In the genomic region with DNA sequence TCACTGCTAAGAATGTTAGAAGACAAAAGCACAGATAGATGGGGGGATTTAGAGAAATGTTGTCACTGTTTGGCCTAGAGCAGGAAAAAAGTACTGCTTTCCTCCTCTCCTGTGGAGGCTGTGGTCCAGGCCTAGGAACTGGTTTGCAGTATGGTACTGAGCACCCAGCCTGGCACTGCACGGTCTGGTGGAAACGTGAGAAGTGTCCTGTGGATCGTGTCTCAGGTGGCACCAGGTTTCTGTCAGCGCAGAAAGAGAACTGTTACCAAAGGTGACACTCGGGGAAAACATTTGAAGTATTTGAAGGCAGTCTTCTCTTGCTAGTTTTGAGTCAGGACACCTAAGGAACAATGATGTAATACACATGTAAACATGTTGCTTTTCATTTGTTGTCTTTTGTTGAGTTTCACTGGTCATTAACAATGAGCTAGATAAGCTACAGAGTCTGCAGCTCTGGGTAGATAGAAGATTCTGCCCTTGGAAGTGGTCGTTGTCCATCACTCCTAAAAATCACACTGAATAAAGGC, we compare ENCODE assay signal across 25 cellular contexts.
DNase-seq lines count a peak whose midpoint lies in the region; ATAC-seq and TF ChIP-seq lines count a peak whose summit lies in the region.
"Had no signal": no experiment of that assay in that cellular context is flagged by ENCODE, and none has a peak within 500 bp of the region (broad histone marks: within the 10 kb centered on the region; RNA-seq: fewer than 3 reads in every experiment).

No MANE protein-coding gene starts in this region.

- no CpG with 5 or more reads among the region's 6 CpGs for WGBS in trophoblast cell (ENCODE audit: extremely low coverage, insufficient coverage, insufficient read length)

- peaks cover 77% of the 10 kb centered on the region for H3K36me3 ChIP-seq in HUES48 (ENCODE audit: control insufficient read depth, insufficient read depth, low read length)
- peaks cover 23 to 32% of the 10 kb centered on the region in 2 experiments for H3K36me3 ChIP-seq in trophoblast cell (ENCODE audit: control insufficient read depth in 1 of 2, insufficient read depth in 2 of 2, low read length in 2 of 2)

- no peak overlapping the region for H3K14ac ChIP-seq in trophoblast cell (ENCODE audit: low read length)

- H3K4me1 Mint-ChIP-seq in brain = no peaks in the 10 kb centered on the region
- H3K4me1 Mint-ChIP-seq: CD4-positive, CD25-positive, alpha-beta regulatory T cell had no signal

- no peak overlapping the region for H3K23ac ChIP-seq in trophoblast cell (ENCODE audit: low read length)

- peaks cover 88% of the 10 kb centered on the region for H3K36me3 Mint-ChIP-seq in brain

- H3K4me2 ChIP-seq in trophoblast cell (ENCODE audit: low read length) = no peak overlapping the region

- no peak overlapping the region for H4K12ac ChIP-seq in trophoblast cell (ENCODE audit: low read depth, low read length)

- H3K4me1 ChIP-seq in HUES48 (ENCODE audit: control insufficient read depth, insufficient read depth, low read length) = no peaks in the 10 kb centered on the region
- H3K4me1 ChIP-seq in trophoblast cell (ENCODE audit: control insufficient read depth in 1 of 2, insufficient read depth in 2 of 2, low read length in 2 of 2) = peaks cover 0 to 2% of the 10 kb centered on the region in 2 experiments
- H3K4me1 ChIP-seq: body of pancreas had no signal

- no peak overlapping the region for H4K8ac ChIP-seq in trophoblast cell (ENCODE audit: low read depth, low read length)

- DNase-seq in DMS53 (lab: John Stamatoyannopoulos, UW) = peak; percentile 10
- DNase-seq in DMS53 treated with DMSO at 0.1 percent for 48 hours (lab: John Stamatoyannopoulos, UW; ENCODE audit: unreplicated experiment) = no peak
- peak; percentile 2 to 57 for DNase-seq in trophoblast cell
- no peak for DNase-seq in stimulated activated CD4-positive, alpha-beta T cell treated with anti-CD3 and anti-CD28 coated beads, Interleukin-2, amount 100 ng/mL, for 24 hours
- DNase-seq in sciatic nerve (ENCODE audit: low spot score) = no peak
- DNase-seq: 8988T; activated naive CD4-positive, alpha-beta T cell treated with anti-CD3 and anti-CD28 coated beads for 36 hours; body of pancreas; CD4-positive, CD25-positive, alpha-beta regulatory T cell; effector CD8-positive, alpha-beta T cell; foreskin fibroblast; left cardiac atrium; NCI-H1092 treated with DMSO at 0.1 percent for 48 hours; NCI-H187 treated with DMSO at 0.1 percent for 48 hours; NCI-H2171 treated with DMSO at 0.1 percent for 48 hours; NCI-H526 treated with DMSO at 0.1 percent for 48 hours; stimulated activated CD4-positive, alpha-beta T cell treated with anti-CD3 and anti-CD28 coated beads, Interleukin-15, amount 100 ng/mL, for 24 hours; stimulated activated naive CD4-positive, alpha-beta T cell treated with Interleukin-2 at 50 U/mL for 16 hours had no signal

- no peak overlapping the region for H2AFZ ChIP-seq in trophoblast cell (ENCODE audit: insufficient read depth, low read length, poor library complexity)

- H3K9ac ChIP-seq in HUES48 (ENCODE audit: low read depth, low read length) (no peak overlapping the region), trophoblast cell (ENCODE audit: low read length) (no peak overlapping the region)

- H4K91ac ChIP-seq in trophoblast cell (ENCODE audit: low read depth, low read length) = no peak overlapping the region

- H3K9me3 Mint-ChIP-seq in brain = no peaks in the 10 kb centered on the region
- H3K9me3 Mint-ChIP-seq: activated naive CD4-positive, alpha-beta T cell treated with anti-CD3 and anti-CD28 coated beads for 36 hours; CD4-positive, CD25-positive, alpha-beta regulatory T cell; T-helper 1 cell treated with Interleukin-12 subunit alpha and Interleukin-12 subunit beta and Interleukin-4 antibody, amounts not matched to agents 30 μg/mL and 1 μg/mL, for 36 hours had no signal

- H3K27ac Mint-ChIP-seq in brain = peak overlapping the region in 3 of 5 experiments; percentile 27 to 74 (median 64)
- H3K27ac Mint-ChIP-seq: activated naive CD4-positive, alpha-beta T cell treated with anti-CD3 and anti-CD28 coated beads for 36 hours; T-helper 1 cell treated with Interleukin-12 subunit alpha and Interleukin-12 subunit beta and Interleukin-4 antibody, amounts not matched to agents 30 μg/mL and 1 μg/mL, for 36 hours had no signal

- no peaks in the 10 kb centered on the region for H3K79me2 ChIP-seq in trophoblast cell (ENCODE audit: control insufficient read depth, insufficient read depth, low read length, poor library complexity)

- H2BK5ac ChIP-seq in trophoblast cell (ENCODE audit: low read depth, low read length, poor library complexity) = no peak overlapping the region

- no peak for TF ChIP-seq POLR2A in GM18505 (IDR thresholded peaks at IDR 0.05; ENCODE audit: borderline replicate concordance, extremely low read depth, insufficient read depth, insufficient read length)

- H3K9me3 ChIP-seq in HUES48 (ENCODE audit: control insufficient read depth, insufficient read depth, low read length) (no peaks in the 10 kb centered on the region), trophoblast cell (ENCODE audit: insufficient read depth, low read depth, low read length) (peaks cover 2% of the 10 kb centered on the region)
- H3K9me3 ChIP-seq: adrenal gland, body of pancreas, SJSA1 had no signal

- H2AK5ac ChIP-seq in trophoblast cell (ENCODE audit: low read length) = no peak overlapping the region

- TF ChIP-seq CTCF in brain (conservative IDR thresholded peaks at IDR 0.05) = no peak

- H2BK120ac ChIP-seq in trophoblast cell (ENCODE audit: insufficient read depth, low read length, poor library complexity) = no peak overlapping the region

- ATAC-seq in sciatic nerve (no peak), GM18505 (IDR thresholded peaks at IDR 0.05; ENCODE audit: unreplicated experiment) (no peak)
- ATAC-seq: activated CD4-positive, CD25-positive, alpha-beta regulatory T cell treated with anti-CD3 and anti-CD28 coated beads, Interleukin-2, amount 50 U/mL, for 24 hours; body of pancreas; left cardiac atrium had no signal

- no peaks in the 10 kb centered on the region for H3K27me3 ChIP-seq in HUES48 (ENCODE audit: control insufficient read depth, insufficient read depth, low read length)
- H3K27me3 ChIP-seq in trophoblast cell (ENCODE audit: insufficient read depth, low read length) = no peaks in the 10 kb centered on the region
- H3K27me3 ChIP-seq: adrenal gland, body of pancreas, SJSA1 had no signal

- H2BK12ac ChIP-seq in trophoblast cell (ENCODE audit: low read length) = no peak overlapping the region

- H3K27me3 Mint-ChIP-seq in brain = no peaks in the 10 kb centered on the region
- H3K27me3 Mint-ChIP-seq: CD4-positive, CD25-positive, alpha-beta regulatory T cell had no signal

- intact Hi-C loops in sciatic nerve (cut with DNase I) = no loop called here

- H3K18ac ChIP-seq in trophoblast cell (ENCODE audit: low read length) = no peak overlapping the region

- no peak overlapping the region for H3K4me3 ChIP-seq in HUES48 (ENCODE audit: low read depth, low read length)
- H3K4me3 ChIP-seq in trophoblast cell (ENCODE audit: low read depth, low read length) = no peak overlapping the region
- H3K4me3 ChIP-seq: adrenal gland, body of pancreas, SJSA1 had no signal

- H3K79me1 ChIP-seq in trophoblast cell (ENCODE audit: low read length) = no peaks in the 10 kb centered on the region

- no peak overlapping the region for H3K4ac ChIP-seq in trophoblast cell (ENCODE audit: low read depth, low read length)

- H3K4me3 Mint-ChIP-seq in brain = no peak overlapping the region
- H3K4me3 Mint-ChIP-seq: activated naive CD4-positive, alpha-beta T cell treated with anti-CD3 and anti-CD28 coated beads for 36 hours; CD4-positive, CD25-positive, alpha-beta regulatory T cell; T-helper 1 cell treated with Interleukin-12 subunit alpha and Interleukin-12 subunit beta and Interleukin-4 antibody, amounts not matched to agents 30 μg/mL and 1 μg/mL, for 36 hours had no signal

- H3K27ac ChIP-seq in HUES48 (ENCODE audit: low read depth, low read length) (peak overlapping the region; percentile 4), trophoblast cell (ENCODE audit: low read depth, low read length) (no peak overlapping the region)
- H3K27ac ChIP-seq: adrenal gland, body of pancreas, SJSA1 had no signal

Comparison
In these comparisons a context has a peak if more than half of its experiments do, and no peak if none do; other contexts are left out.
1. DNase-seq: peak in DMS53 (single experiment) and trophoblast cell (2 of 2); none in DMS53 treated with DMSO at 0.1 percent for 48 hours (single experiment), stimulated activated CD4-positive, alpha-beta T cell treated with anti-CD3 and anti-CD28 coated beads, Interleukin-2, amount 100 ng/mL, for 24 hours (0 of 2) and sciatic nerve (single experiment).